21 cellular contexts compared by ENCODE assay signal in the genomic region with DNA sequence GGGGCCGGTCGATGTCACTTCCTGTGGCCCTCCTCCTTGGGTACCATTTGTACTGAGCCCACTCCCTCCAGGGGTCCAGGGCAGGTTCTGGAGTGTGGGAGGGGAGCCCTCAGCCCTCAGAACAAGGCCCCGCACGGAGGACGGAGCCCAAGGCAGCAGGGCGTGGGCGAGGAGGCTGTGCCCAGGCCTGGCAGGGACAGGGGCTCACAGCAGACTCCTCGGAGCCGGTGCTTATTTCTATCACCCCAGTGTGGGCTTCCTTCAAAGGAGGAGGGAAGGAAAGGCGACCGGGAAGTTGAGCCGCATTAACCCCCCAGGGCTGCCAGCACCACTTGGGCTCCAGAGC.
"Had no signal": no experiment of that assay in that cellular context is flagged by ENCODE, and none has a peak within 500 bp of the region (broad histone marks: within the 10 kb centered on the region; RNA-seq: fewer than 3 reads in every experiment).

No MANE protein-coding gene starts in this region.

- DNase-seq: activated CD4-positive, alpha-beta T cell treated with anti-CD3 and anti-CD28 coated beads for 48 hours; activated CD8-positive, alpha-beta memory T cell treated with anti-CD3 and anti-CD28 coated beads, Interleukin-2, amount 50 U/mL, for 4 hours; activated CD8-positive, alpha-beta T cell treated with anti-CD3 and anti-CD28 coated beads, Interleukin-2, amount 10 ng/mL, durations not matched to agents 7 days and 5 days; activated effector memory CD4-positive, alpha-beta T cell treated with anti-CD3 and anti-CD28 coated beads, Interleukin-2, amount 50 U/mL, for 16 hours; activated T-cell treated with anti-CD3 and anti-CD28 coated beads, Interleukin-2, amount 50 U/mL, for 48 hours; brain microvascular endothelial cell; dermis blood vessel endothelial cell; erythroblast; heart right ventricle; mucosa of descending colon; naive thymus-derived CD4-positive, alpha-beta T cell; occipital lobe; spleen; stimulated activated naive CD8-positive, alpha-beta T cell treated with anti-CD3 and anti-CD28 coated beads, Interleukin-15, amount 100 ng/mL, for 72 hours; T-helper 17 cell; testis; upper lobe of right lung had no signal

- H3K27ac ChIP-seq: brain microvascular endothelial cell, heart right ventricle, left lung, right atrium auricular region, spleen, testis, upper lobe of right lung had no signal

- H3K27me3 ChIP-seq: brain microvascular endothelial cell, gastroesophageal sphincter, heart right ventricle, left lung, right atrium auricular region, spleen, testis, upper lobe of right lung had no signal

- H3K9me3 ChIP-seq: gastroesophageal sphincter, left lung, mucosa of descending colon, right atrium auricular region, testis, upper lobe of right lung had no signal

- H3K36me3 ChIP-seq: brain microvascular endothelial cell, upper lobe of right lung had no signal

- ATAC-seq: activated CD8-positive, alpha-beta T cell treated with anti-CD3 and anti-CD28 coated beads, Interleukin-2, amount 10 ng/mL, durations not matched to agents 7 days and 5 days; activated naive CD4-positive, alpha-beta T cell treated with anti-CD3 and anti-CD28 coated beads, Interleukin-2, amount 50 U/mL, for 72 hours; gastroesophageal sphincter; heart right ventricle; left lung; mucosa of descending colon; naive thymus-derived CD4-positive, alpha-beta T cell; T-helper 17 cell; upper lobe of right lung had no signal

- H3K4me3 ChIP-seq: heart right ventricle, left lung, mucosa of descending colon, right atrium auricular region, spleen, testis, upper lobe of right lung had no signal
